In genomic region chr1:63645301-63645700, GRCh38 we compare ENCODE assay signal across 1 cellular context.
TF ChIP-seq lines count a peak whose summit lies in the region.

No MANE protein-coding gene starts in this region.

TF ChIP-seq in HepG2, 621 proteins besides CTCF, POLR2A, EP300 and RAD21:
- no peak for TF ChIP-seq ZNF598 (CRISPR knock-in tag; IDR thresholded peaks at IDR 0.05; ENCODE audit: borderline replicate concordance)
- TF ChIP-seq ZNF747 (CRISPR knock-in tag; IDR thresholded peaks at IDR 0.05; ENCODE audit: borderline replicate concordance), result no peak
- no peak for TF ChIP-seq NCOR1 (IDR thresholded peaks at IDR 0.05; ENCODE audit: borderline replicate concordance, low read length)
- TF ChIP-seq, protein P1, sequence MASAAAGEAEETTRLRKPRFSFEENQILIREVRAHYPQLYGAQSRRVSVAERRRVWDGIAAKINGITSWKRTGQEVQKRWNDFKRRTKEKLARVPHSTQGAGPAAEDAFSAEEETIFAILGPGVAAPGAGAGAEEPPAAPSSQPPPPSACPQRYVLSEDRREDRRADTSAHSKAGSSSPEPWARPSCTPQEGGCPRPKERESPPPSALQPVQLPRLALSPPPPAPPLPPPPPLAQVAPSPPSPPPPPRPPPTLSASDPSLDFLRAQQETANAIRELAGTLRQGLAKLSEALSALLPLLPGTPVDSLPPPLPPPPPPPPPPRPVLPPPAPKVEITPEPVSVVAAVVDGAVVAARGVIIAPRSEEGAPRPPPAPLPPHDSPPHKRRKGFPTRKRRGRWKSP (CRISPR knock-in tag; IDR thresholded peaks at IDR 0.05), result no peak
- TF ChIP-seq ZNF605 (CRISPR knock-in tag; IDR thresholded peaks at IDR 0.05), result no peak
- TF ChIP-seq ARNTL (CRISPR knock-in tag; IDR thresholded peaks at IDR 0.05), result no peak
- TF ChIP-seq, protein P2, sequence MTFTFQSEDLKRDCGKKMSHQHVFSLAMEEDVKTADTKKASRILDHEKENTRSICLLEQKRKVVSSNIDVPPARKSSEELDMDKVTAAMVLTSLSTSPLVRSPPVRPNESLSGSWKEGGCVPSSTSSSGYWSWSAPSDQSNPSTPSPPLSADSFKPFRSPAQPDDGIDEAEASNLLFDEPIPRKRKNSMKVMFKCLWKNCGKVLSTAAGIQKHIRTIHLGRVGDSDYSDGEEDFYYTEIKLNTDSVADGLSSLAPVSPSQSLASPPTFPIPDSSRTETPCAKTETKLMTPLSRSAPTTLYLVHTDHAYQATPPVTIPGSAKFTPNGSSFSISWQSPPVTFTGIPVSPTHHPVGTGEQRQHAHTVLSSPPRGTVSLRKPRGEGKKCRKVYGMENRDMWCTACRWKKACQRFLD (CRISPR knock-in tag; IDR thresholded peaks at IDR 0.05; ENCODE audit: borderline replicate concordance), result no peak
